Comparison of ENCODE assay signal across 8 cellular contexts in the genomic region with DNA sequence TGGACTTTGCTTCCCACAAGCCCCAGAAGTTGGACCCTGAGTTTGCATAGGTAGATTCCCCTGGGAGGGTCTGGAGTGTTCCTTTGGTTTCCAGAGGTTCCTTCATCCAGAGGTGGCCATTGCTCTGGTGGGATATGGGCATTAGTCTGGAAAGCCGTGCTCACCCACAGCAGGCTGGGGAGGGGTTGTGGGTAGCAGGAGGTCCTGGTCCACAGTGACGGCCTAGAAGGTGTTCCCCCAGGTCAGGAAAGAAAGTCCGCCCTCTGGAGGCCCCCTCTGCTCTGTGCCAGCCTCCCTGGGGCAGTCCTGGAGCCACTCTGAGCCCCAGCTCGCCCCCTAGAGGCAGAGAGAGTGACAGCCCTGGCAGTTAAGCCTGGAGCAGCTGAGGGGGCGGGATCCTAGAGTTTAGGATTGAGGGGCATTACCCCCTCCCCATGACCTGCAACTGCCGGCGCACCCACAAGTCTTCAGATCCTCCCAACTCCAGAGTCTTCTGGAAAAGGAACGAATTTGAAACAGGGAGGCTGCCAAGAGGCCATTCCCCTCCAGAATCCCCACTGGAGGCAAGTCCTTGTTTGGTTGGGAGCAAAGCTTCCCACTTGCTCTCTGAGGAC. TPM values are rescaled to one million over a fixed set of nuclear protein-coding genes. Genes with fewer than 3 reads are reported as not detected.
A peak's percentile ranks its signal among the peaks of the same experiment; 100 is the strongest.
DNase-seq lines count a peak whose midpoint lies in the region; ATAC-seq, FAIRE-seq and TF ChIP-seq lines count a peak whose summit lies in the region.

No MANE protein-coding gene starts in this region.

- no peaks in the 10 kb centered on the region for H3K9me3 Mint-ChIP-seq in activated naive CD4-positive, alpha-beta T cell treated with anti-CD3 and anti-CD28 coated beads, Interleukin-2, amount 50 U/mL, for 72 hours

- CTCF ChIA-PET in SK-N-SH (lab: Yijun Ruan, JAX) = interaction anchor here (0.6 to 3.0 kb wide), 35 partner anchors 8 to 310 kb away, joined by 3 to 56 read pairs (median 4); a partner anchor contains a TSS

- no peak overlapping the region for H3K9ac ChIP-seq in SK-N-SH

- H3K27me3 ChIP-seq in HL-60 (ENCODE audit: insufficient read depth, poor library complexity, severe bottlenecking) (no peaks in the 10 kb centered on the region), SK-N-SH (ENCODE audit: insufficient read depth) (no peaks in the 10 kb centered on the region), cardiac muscle cell (no peaks in the 10 kb centered on the region)

- no peak overlapping the region for H3K4me2 ChIP-seq in SK-N-SH

- TF ChIP-seq CTCF in D721Med (IDR thresholded peaks at IDR 0.05; ENCODE audit: insufficient read depth, missing control alignments) = peak; percentile 94
- peak; percentile 90 for TF ChIP-seq CTCF in HL-60 (IDR thresholded peaks at IDR 0.05; ENCODE audit: insufficient read depth, low read length)
- peak; percentile 63 for TF ChIP-seq CTCF in SK-N-SH (IDR thresholded peaks at IDR 0.05)
- TF ChIP-seq CTCF in cardiac muscle cell (IDR thresholded peaks at IDR 0.05; ENCODE audit: low read depth, low read length) = peak; percentile 94

- peaks cover 48 to 59% of the 10 kb centered on the region in 2 experiments for H3K36me3 ChIP-seq in SK-N-SH (replicated peaks in 1 of 2; ENCODE audit: control insufficient read depth in 1 of 2, insufficient read depth in 2 of 2, low read length in 1 of 2)
- H3K36me3 ChIP-seq in cardiac muscle cell = peaks cover 47% of the 10 kb centered on the region

- H3K27ac Mint-ChIP-seq in activated naive CD4-positive, alpha-beta T cell treated with anti-CD3 and anti-CD28 coated beads, Interleukin-2, amount 50 U/mL, for 72 hours = no peak overlapping the region

- no peak overlapping the region for H3K4me3 ChIP-seq in HL-60 (replicated peaks; ENCODE audit: insufficient read depth, low read length)
- H3K4me3 ChIP-seq in SK-N-SH (ENCODE audit: low read depth in 2 of 2, low read length in 1 of 2) = no peak overlapping the region
- H3K4me3 ChIP-seq in cardiac muscle cell = no peak overlapping the region

- TF ChIP-seq RAD21 in SK-N-SH (IDR thresholded peaks at IDR 0.05; ENCODE audit: low read length) = peak; percentile 64

- TF ChIP-seq EP300 in SK-N-SH (IDR thresholded peaks at IDR 0.05; ENCODE audit: borderline replicate concordance in 1 of 2, low read depth in 1 of 2, low read length in 1 of 2) = no peak

- H3K27ac ChIP-seq in HL-60 (replicated peaks) (no peak overlapping the region), SK-N-SH (ENCODE audit: low read depth in 2 of 2, low read length in 1 of 2) (peak overlapping the region in 1 of 2 experiments; percentile 70; a peak in 2 of 4 replicates), cardiac muscle cell (no peak overlapping the region)

- H2AFZ ChIP-seq in SK-N-SH (ENCODE audit: low read depth) = no peak overlapping the region

- POLR2A ChIA-PET in SK-N-SH (lab: Yijun Ruan, JAX) = no interaction called here

- H3K36me3 Mint-ChIP-seq in activated naive CD4-positive, alpha-beta T cell treated with anti-CD3 and anti-CD28 coated beads, Interleukin-2, amount 50 U/mL, for 72 hours = no peaks in the 10 kb centered on the region

- no peaks in the 10 kb centered on the region for H3K79me2 ChIP-seq in SK-N-SH (ENCODE audit: insufficient read depth)

- H3K9me3 ChIP-seq in SK-N-SH (no peaks in the 10 kb centered on the region), cardiac muscle cell (ENCODE audit: low read depth) (no peaks in the 10 kb centered on the region)

- no peaks in the 10 kb centered on the region for H3K9me2 ChIP-seq in SK-N-SH

- FAIRE-seq in D721Med (lab: Jason Lieb, UNC) = no peak

- H4K20me1 ChIP-seq in SK-N-SH (ENCODE audit: insufficient read depth) = no peaks in the 10 kb centered on the region

- 50% methylated on average over 3 of the region's 8 CpGs for WGBS in SK-N-SH (ENCODE audit: low lambda C conversion rate)

- DNase-seq in D721Med (ENCODE audit: insufficient read length, low spot score) (peak; percentile 97), HL-60 (ENCODE audit: low read depth in 1 of 2, low spot score in 1 of 2) (peak; percentile 38 to 80), SK-N-SH (peak; percentile 90), cardiac muscle cell (ENCODE audit: low read depth in 1 of 2, low spot score in 1 of 2) (peak; percentile 69 to 88), renal cortical epithelial cell (ENCODE audit: low read depth) (peak; percentile 32), NCI-H1105 (lab: John Stamatoyannopoulos, UW) (no peak)
- peak; percentile 61 to 80 for DNase-seq in activated naive CD4-positive, alpha-beta T cell treated with anti-CD3 and anti-CD28 coated beads, Interleukin-2, amount 50 U/mL, for 72 hours (ENCODE audit: low spot score in 2 of 2)

- H3K4me1 ChIP-seq in SK-N-SH (ENCODE audit: control insufficient read depth in 1 of 2, insufficient read depth in 2 of 2, low read depth in 1 of 2, low read length in 1 of 2) (peaks cover 4 to 30% of the 10 kb centered on the region in 2 experiments; a peak in 3 of 4 replicates), cardiac muscle cell (ENCODE audit: low read depth) (no peaks in the 10 kb centered on the region)

- peak; percentile 90 for ATAC-seq in GM19467 (IDR thresholded peaks at IDR 0.05; ENCODE audit: unreplicated experiment)
- ATAC-seq in activated naive CD4-positive, alpha-beta T cell treated with anti-CD3 and anti-CD28 coated beads, Interleukin-2, amount 50 U/mL, for 72 hours = peak; percentile 91 to 93

- H3F3A ChIP-seq in SK-N-SH (replicated peaks; ENCODE audit: insufficient read depth) = peaks cover 23% of the 10 kb centered on the region

TF ChIP-seq in SK-N-SH, 30 proteins besides CTCF, POLR2A, EP300 and RAD21:
- TF ChIP-seq SMC3 (IDR thresholded peaks at IDR 0.05; ENCODE audit: low read depth, low read length) (peak; percentile 72), CHD2 (IDR thresholded peaks at IDR 0.05; ENCODE audit: low read length, partially characterized antibody) (no peak)

RNA-seq across cellular contexts. Expression of a gene that starts 36.8 kb away (rescaled TPM):
- polyA plus RNA-seq in SK-N-SH (2012; rRNA removed) = 29.2 and 33.8 TPM in 2 replicates
- 13.8 and 22.5 TPM in 2 replicates for polyA plus RNA-seq in SK-N-SH (2012; cell fraction: cytosol; rRNA removed)
- 32.7 and 39.0 TPM in 2 replicates for polyA plus RNA-seq in SK-N-SH (2012; cell fraction: nucleus; rRNA removed)
- 1 to 10 TPM in 1 of 2 donors, under 1 TPM in 1; 0.87 to 4.5 TPM for total RNA-seq in activated naive CD4-positive, alpha-beta T cell treated with anti-CD3 and anti-CD28 coated beads, Interleukin-2, amount 50 U/mL, for 72 hours
- total RNA-seq in cardiac muscle cell = 79.8 and 97.6 TPM in 2 replicates
- 26.6 and 34.9 TPM in 2 replicates for polyA plus RNA-seq in cardiac muscle cell
- 86.0 and 225 TPM in 2 replicates for total RNA-seq in renal cortical epithelial cell

Comparison
In these comparisons a context has a peak if more than half of its experiments do, and no peak if none do; other contexts are left out.
1. RNA of a gene that starts 36.8 kb away (total RNA-seq): 86.0 to 225 TPM in renal cortical epithelial cell and 79.8 to 97.6 TPM in cardiac muscle cell; 0.87 to 4.5 TPM in activated naive CD4-positive, alpha-beta T cell treated with anti-CD3 and anti-CD28 coated beads, Interleukin-2, amount 50 U/mL, for 72 hours; every median in the first group is over 10 times any median in the second.
2. Peak in every context shown above with its lines, with median percentiles within 50 percentile points of each other: CTCF ChIP-seq.